Comparison of ENCODE assay signal across 2 cellular contexts in genomic region chr4:81786063-81786763, GRCh38.
TF ChIP-seq lines count a peak whose summit lies in the region.

No MANE protein-coding gene starts in this region.

TF ChIP-seq in HEK293T, 16 proteins besides CTCF, POLR2A, EP300 and RAD21 (continued from another document):
- TF ChIP-seq, protein P1, sequence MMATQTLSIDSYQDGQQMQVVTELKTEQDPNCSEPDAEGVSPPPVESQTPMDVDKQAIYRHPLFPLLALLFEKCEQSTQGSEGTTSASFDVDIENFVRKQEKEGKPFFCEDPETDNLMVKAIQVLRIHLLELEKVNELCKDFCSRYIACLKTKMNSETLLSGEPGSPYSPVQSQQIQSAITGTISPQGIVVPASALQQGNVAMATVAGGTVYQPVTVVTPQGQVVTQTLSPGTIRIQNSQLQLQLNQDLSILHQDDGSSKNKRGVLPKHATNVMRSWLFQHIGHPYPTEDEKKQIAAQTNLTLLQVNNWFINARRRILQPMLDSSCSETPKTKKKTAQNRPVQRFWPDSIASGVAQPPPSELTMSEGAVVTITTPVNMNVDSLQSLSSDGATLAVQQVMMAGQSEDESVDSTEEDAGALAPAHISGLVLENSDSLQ (IDR thresholded peaks at IDR 0.05) = no peak
- TF ChIP-seq FOXK2 (IDR thresholded peaks at IDR 0.05) (no peak), ZNF384 (IDR thresholded peaks at IDR 0.05) (no peak), TARDBP (IDR thresholded peaks at IDR 0.05) (no peak), FOXA1 (IDR thresholded peaks at IDR 0.05) (no peak)

TF ChIP-seq in SK-N-SH treated with all-trans-retinoic acid at 6 μM for 48 hours, 23 proteins besides CTCF, POLR2A, EP300 and RAD21:
- TF ChIP-seq, protein P2, sequence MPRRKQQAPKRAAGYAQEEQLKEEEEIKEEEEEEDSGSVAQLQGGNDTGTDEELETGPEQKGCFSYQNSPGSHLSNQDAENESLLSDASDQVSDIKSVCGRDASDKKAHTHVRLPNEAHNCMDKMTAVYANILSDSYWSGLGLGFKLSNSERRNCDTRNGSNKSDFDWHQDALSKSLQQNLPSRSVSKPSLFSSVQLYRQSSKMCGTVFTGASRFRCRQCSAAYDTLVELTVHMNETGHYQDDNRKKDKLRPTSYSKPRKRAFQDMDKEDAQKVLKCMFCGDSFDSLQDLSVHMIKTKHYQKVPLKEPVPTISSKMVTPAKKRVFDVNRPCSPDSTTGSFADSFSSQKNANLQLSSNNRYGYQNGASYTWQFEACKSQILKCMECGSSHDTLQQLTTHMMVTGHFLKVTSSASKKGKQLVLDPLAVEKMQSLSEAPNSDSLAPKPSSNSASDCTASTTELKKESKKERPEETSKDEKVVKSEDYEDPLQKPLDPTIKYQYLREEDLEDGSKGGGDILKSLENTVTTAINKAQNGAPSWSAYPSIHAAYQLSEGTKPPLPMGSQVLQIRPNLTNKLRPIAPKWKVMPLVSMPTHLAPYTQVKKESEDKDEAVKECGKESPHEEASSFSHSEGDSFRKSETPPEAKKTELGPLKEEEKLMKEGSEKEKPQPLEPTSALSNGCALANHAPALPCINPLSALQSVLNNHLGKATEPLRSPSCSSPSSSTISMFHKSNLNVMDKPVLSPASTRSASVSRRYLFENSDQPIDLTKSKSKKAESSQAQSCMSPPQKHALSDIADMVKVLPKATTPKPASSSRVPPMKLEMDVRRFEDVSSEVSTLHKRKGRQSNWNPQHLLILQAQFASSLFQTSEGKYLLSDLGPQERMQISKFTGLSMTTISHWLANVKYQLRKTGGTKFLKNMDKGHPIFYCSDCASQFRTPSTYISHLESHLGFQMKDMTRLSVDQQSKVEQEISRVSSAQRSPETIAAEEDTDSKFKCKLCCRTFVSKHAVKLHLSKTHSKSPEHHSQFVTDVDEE (CRISPR knock-in tag; IDR thresholded peaks at IDR 0.05) = no peak
- TF ChIP-seq TOX (CRISPR knock-in tag; IDR thresholded peaks at IDR 0.05; ENCODE audit: borderline replicate concordance) (no peak), TCF4 (CRISPR knock-in tag; IDR thresholded peaks at IDR 0.05; ENCODE audit: borderline replicate concordance) (no peak), ISL1 (CRISPR knock-in tag; IDR thresholded peaks at IDR 0.05) (no peak), ZC3H10 (CRISPR knock-in tag; IDR thresholded peaks at IDR 0.05) (no peak), GLIS3 (CRISPR knock-in tag; IDR thresholded peaks at IDR 0.05) (no peak), RARB (CRISPR knock-in tag; IDR thresholded peaks at IDR 0.05) (no peak), ZNF8 (CRISPR knock-in tag; IDR thresholded peaks at IDR 0.05) (no peak), ZNF70 (CRISPR knock-in tag; IDR thresholded peaks at IDR 0.05) (no peak), CSDC2 (CRISPR knock-in tag; IDR thresholded peaks at IDR 0.05) (no peak), ESRRG (CRISPR knock-in tag; IDR thresholded peaks at IDR 0.05) (no peak), OSR1 (CRISPR knock-in tag; IDR thresholded peaks at IDR 0.05) (no peak)
- TF ChIP-seq, protein P3, sequence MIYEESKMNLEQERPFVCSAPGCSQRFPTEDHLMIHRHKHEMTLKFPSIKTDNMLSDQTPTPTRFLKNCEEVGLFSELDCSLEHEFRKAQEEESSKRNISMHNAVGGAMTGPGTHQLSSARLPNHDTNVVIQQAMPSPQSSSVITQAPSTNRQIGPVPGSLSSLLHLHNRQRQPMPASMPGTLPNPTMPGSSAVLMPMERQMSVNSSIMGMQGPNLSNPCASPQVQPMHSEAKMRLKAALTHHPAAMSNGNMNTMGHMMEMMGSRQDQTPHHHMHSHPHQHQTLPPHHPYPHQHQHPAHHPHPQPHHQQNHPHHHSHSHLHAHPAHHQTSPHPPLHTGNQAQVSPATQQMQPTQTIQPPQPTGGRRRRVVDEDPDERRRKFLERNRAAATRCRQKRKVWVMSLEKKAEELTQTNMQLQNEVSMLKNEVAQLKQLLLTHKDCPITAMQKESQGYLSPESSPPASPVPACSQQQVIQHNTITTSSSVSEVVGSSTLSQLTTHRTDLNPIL (CRISPR knock-in tag; IDR thresholded peaks at IDR 0.05; ENCODE audit: low read depth) = no peak
